Comparison of ENCODE assay signal across 8 cellular contexts in genomic region chr17:30378797-30379302, GRCh38. TPM values are rescaled to one million over a fixed set of nuclear protein-coding genes. Genes with fewer than 3 reads are reported as not detected.
A peak's percentile ranks its signal among the peaks of the same experiment; 100 is the strongest.
DNase-seq lines count a peak whose midpoint lies in the region; ATAC-seq, FAIRE-seq and TF ChIP-seq lines count a peak whose summit lies in the region.

TSS of gene CPD (plus strand) at chr17:30378927. CDS start at chr17:30378981, 54 bp downstream.

- peak; percentile 97 for TF ChIP-seq POLR2A in endothelial cell of umbilical vein (IDR thresholded peaks at IDR 0.05; ENCODE audit: low read depth, low read length)

- peaks cover 19% of the 10 kb centered on the region for H3K27me3 ChIP-seq in OCI-LY3 (ENCODE audit: low read depth, low read length)
- peaks cover 2 to 3% of the 10 kb centered on the region in 2 experiments for H3K27me3 ChIP-seq in endothelial cell of umbilical vein (ENCODE audit: control insufficient read depth in 2 of 2, insufficient read depth in 2 of 2, low read length in 2 of 2)

- peak within 1 kb of the TSS; percentile 94 for H3K27ac Mint-ChIP-seq in Calu3 (ENCODE audit: unreplicated experiment)

- H3K9me1 ChIP-seq in endothelial cell of umbilical vein (replicated peaks; ENCODE audit: control insufficient read depth, extremely low read depth, insufficient read depth, low read length), result no peaks in the 10 kb centered on the region

- DNase-seq in Calu3, result peak; percentile 98
- DNase-seq in HuH-7.5 (ENCODE audit: low spot score), result peak; percentile 84
- peak; percentile 99 for DNase-seq in activated CD8-positive, alpha-beta memory T cell treated with anti-CD3 and anti-CD28 coated beads, Interleukin-2, amount 50 U/mL, for 48 hours
- DNase-seq in endothelial cell of umbilical vein (ENCODE audit: low read depth, low spot score), result peak; percentile 95
- DNase-seq in midbrain (lab: John Stamatoyannopoulos, UW), result peak; percentile 98
- peak; percentile 93 to 94 for DNase-seq in stimulated activated CD8-positive, alpha-beta memory T cell treated with anti-CD3 and anti-CD28 coated beads, Interleukin-15, amount 100 ng/mL, for 48 hours (ENCODE audit: low read depth in 2 of 2)

- no peaks in the 10 kb centered on the region for H3K79me2 ChIP-seq in OCI-LY3 (ENCODE audit: low read length)
- peaks cover 18% of the 10 kb centered on the region for H3K79me2 ChIP-seq in endothelial cell of umbilical vein (ENCODE audit: control insufficient read depth, insufficient read depth, low read length)

- ATAC-seq in GM21447 (IDR thresholded peaks at IDR 0.05; ENCODE audit: unreplicated experiment), result peak; percentile 81

- TF ChIP-seq CTCF in Calu3 (IDR thresholded peaks at IDR 0.05; ENCODE audit: unreplicated experiment) (no peak), OCI-LY3 (IDR thresholded peaks at IDR 0.05; ENCODE audit: low read depth, low read length) (no peak), endothelial cell of umbilical vein (IDR thresholded peaks at IDR 0.05; ENCODE audit: extremely low read depth in 1 of 2, insufficient read depth in 1 of 2, low read depth in 1 of 2, low read length in 2 of 2) (no peak)

- no peaks in the 10 kb centered on the region for H3K36me3 ChIP-seq in OCI-LY3 (replicated peaks; ENCODE audit: low read depth, low read length)
- no peaks in the 10 kb centered on the region for H3K36me3 ChIP-seq in endothelial cell of umbilical vein (ENCODE audit: control insufficient read depth in 2 of 2, extremely low read depth in 1 of 2, insufficient read depth in 2 of 2, low read length in 2 of 2)

- H3K9me3 ChIP-seq in OCI-LY3 (ENCODE audit: insufficient read depth, low read length) (no peaks in the 10 kb centered on the region), endothelial cell of umbilical vein (replicated peaks; ENCODE audit: control insufficient read depth, insufficient read depth, low read length) (no peaks in the 10 kb centered on the region)

- BruUV-seq in Calu3 (replicated peaks; lab: Mats Ljungman, UMichigan) (no TSS peak), endothelial cell of umbilical vein (replicated peaks; lab: Mats Ljungman, UMichigan) (no TSS peak)

- CTCF ChIA-PET in Calu3 (lab: Charles Lee) (interaction anchor here (0.7 kb wide), 1 partner anchor 87 kb away, joined by 3 read pairs; no protein-coding TSS in a partner anchor), endothelial cell of umbilical vein (lab: Charles Lee) (interaction anchor here (3.4 kb wide), 1 partner anchor 38 kb away, joined by 14 read pairs; no protein-coding TSS in a partner anchor)

- no peaks in the 10 kb centered on the region for H3K27me3 Mint-ChIP-seq in Calu3 (ENCODE audit: unreplicated experiment)

- H2AFZ ChIP-seq in OCI-LY3 (ENCODE audit: low read depth, low read length) (peak within 1 kb of the TSS; percentile 96), endothelial cell of umbilical vein (ENCODE audit: low read depth, low read length) (peak within 1 kb of the TSS; percentile 100)

- dilution Hi-C loops in endothelial cell of umbilical vein (cut with MboI; ENCODE audit: extremely low pct_ligation_motif_present, low sequenced_read_pairs), result no loop called here

- peak within 1 kb of the TSS; percentile 85 for H3K4me3 Mint-ChIP-seq in Calu3 (ENCODE audit: low read depth, unreplicated experiment)

- peak within 1 kb of the TSS; percentile 72 for H3K9ac ChIP-seq in OCI-LY3 (ENCODE audit: low read length)
- H3K9ac ChIP-seq in endothelial cell of umbilical vein (replicated peaks; ENCODE audit: extremely low read depth, insufficient read depth, low read length), result peak within 1 kb of the TSS; percentile 55

- FAIRE-seq in endothelial cell of umbilical vein (lab: Jason Lieb, UNC), result peak; percentile 85

- POLR2A ChIA-PET in endothelial cell of umbilical vein (lab: Charles Lee), result no interaction called here

- peaks cover 13% of the 10 kb centered on the region; the same call in 1 of the 2 replicates for H4K20me1 ChIP-seq in OCI-LY3 (ENCODE audit: insufficient read depth, low read length)
- peaks cover 4% of the 10 kb centered on the region for H4K20me1 ChIP-seq in endothelial cell of umbilical vein (replicated peaks; ENCODE audit: control insufficient read depth, extremely low read depth, insufficient read depth, low read length)

- H3K9me3 Mint-ChIP-seq in Calu3 (ENCODE audit: low read depth, unreplicated experiment), result no peaks in the 10 kb centered on the region

- intact Hi-C loops in Calu3 (cut with micrococcal nuclease; ENCODE audit: unreplicated experiment), result no loop called here
- intact Hi-C loops in endothelial cell of umbilical vein (cut with micrococcal nuclease), result loop anchor here (2.0 kb wide), 1 partner anchor 38 kb away; no protein-coding TSS in a partner anchor

- H3K27ac ChIP-seq in OCI-LY3 (ENCODE audit: low read length), result no peak within 1 kb of the TSS
- peak within 1 kb of the TSS; percentile 32 for H3K27ac ChIP-seq in endothelial cell of umbilical vein (ENCODE audit: insufficient read depth, low read depth, low read length)

- H3K36me3 Mint-ChIP-seq in Calu3 (ENCODE audit: insufficient read depth, unreplicated experiment), result peaks cover 27% of the 10 kb centered on the region

- peaks cover 51% of the 10 kb centered on the region for H3K4me1 Mint-ChIP-seq in Calu3 (ENCODE audit: low read depth, unreplicated experiment)

- peak within 1 kb of the TSS; percentile 93 for H3K4me2 ChIP-seq in OCI-LY3 (ENCODE audit: low read length)
- H3K4me2 ChIP-seq in endothelial cell of umbilical vein (ENCODE audit: insufficient read depth, low read length), result peak within 1 kb of the TSS; percentile 97

- H3K4me3 ChIP-seq in OCI-LY3 (ENCODE audit: low read length) (peak within 1 kb of the TSS; percentile 85), endothelial cell of umbilical vein (replicated peaks in 1 of 3; ENCODE audit: insufficient read depth in 1 of 3, low read depth in 1 of 3, low read length in 3 of 3) (peak within 1 kb of the TSS; percentile 71 to 92 (median 86))

- H3K4me1 ChIP-seq in OCI-LY3 (ENCODE audit: low read length) (peaks cover 21% of the 10 kb centered on the region), endothelial cell of umbilical vein (ENCODE audit: control insufficient read depth, extremely low read depth, insufficient read depth, low read length) (peaks cover 23% of the 10 kb centered on the region)

TF ChIP-seq in endothelial cell of umbilical vein, 7 proteins besides CTCF, POLR2A, EP300 and RAD21:
- TF ChIP-seq JUN (IDR thresholded peaks at IDR 0.05; ENCODE audit: borderline replicate concordance, insufficient read depth, insufficient read length, low read depth), result no peak
- no peak for TF ChIP-seq MYC (IDR thresholded peaks at IDR 0.05; ENCODE audit: low read depth, low read length)
- no peak for TF ChIP-seq GATA2 (IDR thresholded peaks at IDR 0.05; ENCODE audit: insufficient read depth, insufficient read length, low read depth, low read length)
- TF ChIP-seq POLR2AphosphoS5 (IDR thresholded peaks at IDR 0.05; ENCODE audit: insufficient read depth, low read depth, low read length), result peak; percentile 93
- TF ChIP-seq FOS (IDR thresholded peaks at IDR 0.05; ENCODE audit: borderline replicate concordance, insufficient read depth, low read length), result no peak
- TF ChIP-seq MAX (IDR thresholded peaks at IDR 0.05; ENCODE audit: insufficient read depth, insufficient read length), result no peak
TF ChIP-seq in endothelial cell of umbilical vein: peak in this region for 1.

RNA-seq across cellular contexts. Expression of gene CPD, which starts in this region (rescaled TPM):
- 79.0 and 82.9 TPM in 2 replicates for total RNA-seq in Calu3 (2022)
- 63.6 and 68.0 TPM in 2 replicates for total RNA-seq in endothelial cell of umbilical vein
- polyA plus RNA-seq in endothelial cell of umbilical vein, result 15.7 and 18.3 TPM in 2 replicates
- polyA plus RNA-seq in endothelial cell of umbilical vein (2011; cell fraction: cytosol; rRNA removed), result 17.7 and 18.7 TPM in 2 replicates
- 17.7 and 19.6 TPM in 2 replicates for polyA plus RNA-seq in endothelial cell of umbilical vein (2011; cell fraction: nucleus; rRNA removed)
- polyA plus RNA-seq in endothelial cell of umbilical vein (2012), result 71.2 and 75.7 TPM in 2 replicates
- polyA minus RNA-seq in endothelial cell of umbilical vein, result 81.9 and 110 TPM in 2 replicates
- polyA minus RNA-seq in endothelial cell of umbilical vein (2011; cell fraction: cytosol; rRNA and poly(A)+ RNA removed), result 36.8 TPM
- 56.4 and 79.2 TPM in 2 replicates for polyA minus RNA-seq in endothelial cell of umbilical vein (2011; cell fraction: nucleus; rRNA and poly(A)+ RNA removed)
